In the genomic region with DNA sequence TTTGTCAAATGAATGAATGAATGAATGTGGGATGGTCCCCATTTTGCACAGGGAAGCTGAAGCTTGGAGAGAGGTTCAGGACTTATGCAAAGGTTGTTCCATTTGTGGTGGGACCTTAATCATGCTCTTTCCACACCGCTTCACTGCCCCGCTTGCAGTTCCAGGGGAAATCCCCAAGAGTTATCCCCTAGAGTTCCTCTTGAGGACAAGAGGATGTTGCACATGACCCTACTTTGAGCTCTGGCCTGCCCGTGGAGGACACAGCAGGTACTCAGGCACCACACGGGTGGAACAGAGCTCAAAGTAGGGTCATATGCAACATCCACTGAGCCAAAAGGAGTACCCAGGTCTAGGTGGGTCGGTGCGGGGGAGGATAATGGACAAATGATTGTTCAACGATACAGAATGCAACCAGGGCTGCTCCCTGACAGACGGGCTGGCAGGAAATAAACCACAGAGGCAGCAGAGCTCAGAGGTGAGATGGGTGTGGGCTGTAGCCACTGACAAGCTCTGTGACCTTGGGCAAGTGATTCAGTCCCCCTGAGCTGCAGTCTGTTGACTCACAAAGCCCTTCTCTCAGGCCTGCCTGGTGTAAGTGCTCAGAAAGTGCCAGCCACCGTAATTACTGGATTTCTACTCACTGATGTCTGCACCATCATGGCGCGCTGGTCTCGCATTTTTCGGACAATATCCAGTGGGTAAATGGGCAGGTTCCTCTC, we compare ENCODE assay signal across 10 cellular contexts.
DNase-seq lines count a peak whose midpoint lies in the region; ATAC-seq and TF ChIP-seq lines count a peak whose summit lies in the region.
"Had no signal": no experiment of that assay in that cellular context is flagged by ENCODE, and none has a peak within 500 bp of the region (broad histone marks: within the 10 kb centered on the region; RNA-seq: fewer than 3 reads in every experiment).

No MANE protein-coding gene starts in this region.

- no peaks in the 10 kb centered on the region for H3K36me3 Mint-ChIP-seq in stimulated activated effector memory CD8-positive, alpha-beta T cell treated with anti-CD3 and anti-CD28 coated beads, Interleukin-12 subunit alpha, Interleukin-12 subunit beta, amount 100 ng/mL, for 72 hours
- H3K36me3 Mint-ChIP-seq in CD4-positive, alpha-beta T cell (ENCODE audit: low read depth) = no peaks in the 10 kb centered on the region

- no peak for TF ChIP-seq RAD21 in HCT116 (IDR thresholded peaks at IDR 0.05; ENCODE audit: low read depth)

- H3K4me1 ChIP-seq in HCT116 (ENCODE audit: control insufficient read depth in 1 of 2, insufficient read depth in 2 of 2, low read length in 2 of 2) = no peaks in the 10 kb centered on the region

- H3K4me3 Mint-ChIP-seq in stimulated activated effector memory CD8-positive, alpha-beta T cell treated with anti-CD3 and anti-CD28 coated beads, Interleukin-12 subunit alpha, Interleukin-12 subunit beta, amount 100 ng/mL, for 72 hours = no peak overlapping the region
- H3K4me3 Mint-ChIP-seq in CD4-positive, alpha-beta T cell = no peak overlapping the region

- intact Hi-C loops in HCT116 (cut with micrococcal nuclease) = no loop called here
- intact Hi-C loops in CD4-positive, alpha-beta T cell (cut with DNase I, micrococcal nuclease) = no loop called here

- H3K79me2 ChIP-seq in HCT116 (ENCODE audit: insufficient read depth, low read length) = no peaks in the 10 kb centered on the region

- RAD21 ChIA-PET in HCT116 (lab: Charles Lee; ENCODE audit: low non-redundant PET in 1 of 2, low total read pairs in 2 of 2, uncharacterized antibody in 2 of 2, unreplicated experiment in 2 of 2) = no interaction called here

- POLR2A ChIA-PET in HCT116 (lab: Charles Lee) = no interaction called here
- POLR2A ChIA-PET in CD4-positive, alpha-beta T cell (lab: Charles Lee) = no interaction called here

- no peaks in the 10 kb centered on the region for H3K9me2 ChIP-seq in HCT116 (ENCODE audit: insufficient read depth)

- peaks cover 32 to 43% of the 10 kb centered on the region in 2 experiments for H3K36me3 ChIP-seq in HCT116 (ENCODE audit: control insufficient read depth in 1 of 2, insufficient read depth in 2 of 2, low read length in 2 of 2)

- ATAC-seq in GM18873 (IDR thresholded peaks at IDR 0.05; ENCODE audit: low FRiP score, unreplicated experiment) (peak; percentile 54), HCT116 (peak; percentile 57; the same call in 1 of the 2 replicates), omental fat pad (ENCODE audit: low FRiP score) (no peak)
- ATAC-seq in stimulated activated effector memory CD8-positive, alpha-beta T cell treated with anti-CD3 and anti-CD28 coated beads, Interleukin-12 subunit alpha, Interleukin-12 subunit beta, amount 100 ng/mL, for 72 hours = peak; percentile 55
- ATAC-seq in CD4-positive, alpha-beta T cell (ENCODE audit: poor library complexity) = no peak
- ATAC-seq: mucosa of descending colon, SK-N-SH treated with all-trans-retinoic acid at 6 μM for 48 hours had no signal

- no peak for TF ChIP-seq POLR2A in HCT116 (IDR thresholded peaks at IDR 0.05; ENCODE audit: borderline replicate concordance, extremely low read depth, insufficient read depth, insufficient read length)

- H3K27ac Mint-ChIP-seq in stimulated activated effector memory CD8-positive, alpha-beta T cell treated with anti-CD3 and anti-CD28 coated beads, Interleukin-12 subunit alpha, Interleukin-12 subunit beta, amount 100 ng/mL, for 72 hours = no peak overlapping the region
- H3K27ac Mint-ChIP-seq in CD4-positive, alpha-beta T cell = no peak overlapping the region

- no peak overlapping the region for H3K9ac ChIP-seq in HCT116 (ENCODE audit: low read length)

- H3K4me2 ChIP-seq in HCT116 (ENCODE audit: low read length) = no peak overlapping the region

- H3K27me3 ChIP-seq in HCT116 (ENCODE audit: insufficient read depth, low read length) = no peaks in the 10 kb centered on the region
- H3K27me3 ChIP-seq in CD4-positive, alpha-beta T cell (ENCODE audit: control insufficient read depth, insufficient read depth, low read length) = no peaks in the 10 kb centered on the region

- DNase-seq in HCT116 (ENCODE audit: low read depth, low spot score) (no peak), LHCN-M2 (ENCODE audit: low read depth) (peak; percentile 1), NCI-H2171 (lab: John Stamatoyannopoulos, UW) (no peak), omental fat pad (ENCODE audit: low spot score) (no peak)
- DNase-seq in stimulated activated effector memory CD8-positive, alpha-beta T cell treated with anti-CD3 and anti-CD28 coated beads, Interleukin-12 subunit alpha, Interleukin-12 subunit beta, amount 100 ng/mL, for 72 hours (ENCODE audit: low spot score in 2 of 2) = no peak
- DNase-seq in CD4-positive, alpha-beta T cell = no peak
- DNase-seq: activated effector memory CD4-positive, alpha-beta T cell treated with anti-CD3 and anti-CD28 coated beads, Interleukin-2, amount 50 U/mL, for 16 hours; mucosa of descending colon had no signal

- H3K27ac ChIP-seq in HCT116 (ENCODE audit: low read depth, low read length) = no peak overlapping the region
- H3K27ac ChIP-seq in CD4-positive, alpha-beta T cell (ENCODE audit: low read depth, low read length) = no peak overlapping the region

- no peaks in the 10 kb centered on the region for H3K4me1 Mint-ChIP-seq in stimulated activated effector memory CD8-positive, alpha-beta T cell treated with anti-CD3 and anti-CD28 coated beads, Interleukin-12 subunit alpha, Interleukin-12 subunit beta, amount 100 ng/mL, for 72 hours
- no peaks in the 10 kb centered on the region for H3K4me1 Mint-ChIP-seq in CD4-positive, alpha-beta T cell (ENCODE audit: low read depth)

- no peak overlapping the region for H3K4me3 ChIP-seq in HCT116 (replicated peaks in 1 of 2; ENCODE audit: low read depth in 1 of 2, low read length in 2 of 2)
- H3K4me3 ChIP-seq: mucosa of descending colon had no signal

- BruUV-seq in HCT116 (replicated peaks; lab: Mats Ljungman, UMichigan) = no TSS peak

- peaks cover 34% of the 10 kb centered on the region for H3K27me3 Mint-ChIP-seq in CD4-positive, alpha-beta T cell

- no peak overlapping the region for H2AFZ ChIP-seq in HCT116 (ENCODE audit: low read depth, low read length, poor library complexity, severe bottlenecking)

- no peaks in the 10 kb centered on the region for H3K9me3 Mint-ChIP-seq in stimulated activated effector memory CD8-positive, alpha-beta T cell treated with anti-CD3 and anti-CD28 coated beads, Interleukin-12 subunit alpha, Interleukin-12 subunit beta, amount 100 ng/mL, for 72 hours
- no peaks in the 10 kb centered on the region for H3K9me3 Mint-ChIP-seq in CD4-positive, alpha-beta T cell

- CTCF ChIA-PET in HCT116 (lab: Charles Lee) = no interaction called here
- CTCF ChIA-PET in CD4-positive, alpha-beta T cell (lab: Charles Lee) = no interaction called here

- H4K20me1 ChIP-seq in HCT116 (ENCODE audit: insufficient read depth) = no peaks in the 10 kb centered on the region

- TF ChIP-seq CTCF in HCT116 (IDR thresholded peaks at IDR 0.05 in 2 of 3, conservative IDR thresholded peaks at IDR 0.05 in 1 of 3; ENCODE audit: borderline replicate concordance in 1 of 3, insufficient read depth in 1 of 3, low read depth in 2 of 3, low read length in 2 of 3) (no peak), omental fat pad (IDR thresholded peaks at IDR 0.05) (no peak)
- no peak for TF ChIP-seq CTCF in CD4-positive, alpha-beta T cell (IDR thresholded peaks at IDR 0.05)

- H3K9me3 ChIP-seq in HCT116 (ENCODE audit: control insufficient read depth in 1 of 2, insufficient read depth in 1 of 2, low read depth in 1 of 2, low read length in 2 of 2) = no peaks in the 10 kb centered on the region
- H3K9me3 ChIP-seq in CD4-positive, alpha-beta T cell (ENCODE audit: control insufficient read depth, low read length) = no peaks in the 10 kb centered on the region
- H3K9me3 ChIP-seq: mucosa of descending colon had no signal

TF ChIP-seq in HCT116, 20 proteins besides CTCF, POLR2A, EP300 and RAD21:
- TF ChIP-seq ELF1 (IDR thresholded peaks at IDR 0.05; ENCODE audit: borderline replicate concordance, low read depth) = no peak
- no peak for TF ChIP-seq CEBPB (IDR thresholded peaks at IDR 0.05; ENCODE audit: low read depth)
- TF ChIP-seq EZH2phosphoT487 (IDR thresholded peaks at IDR 0.05; ENCODE audit: borderline replicate concordance) = no peak

Comparison
In these comparisons a context has a peak if more than half of its experiments do, and no peak if none do; other contexts are left out.
1. ATAC-seq: peak in GM18873 (single experiment), HCT116 (single experiment) and stimulated activated effector memory CD8-positive, alpha-beta T cell treated with anti-CD3 and anti-CD28 coated beads, Interleukin-12 subunit alpha, Interleukin-12 subunit beta, amount 100 ng/mL, for 72 hours (single experiment); none in omental fat pad (single experiment) and CD4-positive, alpha-beta T cell (single experiment).